23 cellular contexts compared by ENCODE assay signal in the genomic region with DNA sequence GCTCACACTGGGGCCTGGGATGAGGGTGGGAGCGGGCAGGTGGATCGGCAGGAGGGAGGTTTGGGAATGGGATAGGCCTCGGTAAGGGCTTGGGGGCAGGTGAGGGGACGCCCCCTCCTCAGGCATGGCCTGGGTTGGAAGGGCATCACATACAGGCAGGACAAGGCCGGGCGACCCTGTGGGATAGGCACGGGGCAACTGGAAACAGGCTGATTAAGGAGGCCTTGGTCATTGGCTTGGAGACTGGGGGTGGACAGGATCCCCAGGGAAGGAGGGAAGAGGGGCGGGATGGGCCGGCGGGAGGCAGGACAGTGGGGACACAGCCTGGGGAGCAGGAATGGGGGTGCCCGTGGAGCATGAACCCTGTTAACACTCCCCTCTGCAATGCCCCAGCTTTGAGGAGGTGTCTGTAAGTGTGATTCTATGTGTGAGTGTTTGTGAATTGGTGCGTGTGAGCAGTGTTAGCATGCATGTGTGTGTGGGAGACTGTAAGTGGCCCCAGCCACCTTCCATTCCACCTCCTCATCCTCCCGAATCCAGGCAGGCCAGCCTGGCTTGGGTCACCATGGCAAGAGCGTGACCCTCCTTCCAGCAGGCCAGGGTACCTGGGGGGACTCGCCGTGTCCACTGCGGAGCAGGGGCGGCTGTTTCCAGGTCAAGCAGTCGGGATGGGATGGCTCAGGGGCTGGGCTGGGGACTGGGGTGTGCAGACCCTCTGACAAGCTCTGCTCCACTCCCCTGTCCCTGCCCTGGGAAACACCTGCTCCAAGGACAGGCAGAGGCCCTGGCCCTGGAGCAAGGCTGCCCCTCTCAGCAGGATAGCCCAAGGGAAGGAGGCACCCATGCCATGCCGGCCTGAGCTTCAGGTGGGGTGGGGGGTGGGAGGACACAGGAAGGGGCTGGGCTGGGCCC. TPM values are rescaled to one million over a fixed set of nuclear protein-coding genes. Genes with fewer than 3 reads are reported as not detected.
DNase-seq lines count a peak whose midpoint lies in the region; ATAC-seq and TF ChIP-seq lines count a peak whose summit lies in the region.
"Had no signal": no experiment of that assay in that cellular context is flagged by ENCODE, and none has a peak within 500 bp of the region (broad histone marks: within the 10 kb centered on the region; RNA-seq: fewer than 3 reads in every experiment).

No MANE protein-coding gene starts in this region.

- peaks cover 6% of the 10 kb centered on the region for H4K20me1 ChIP-seq in PC-9 (ENCODE audit: insufficient read depth)

- H3K36me3 ChIP-seq in CD8-positive, alpha-beta memory T cell (ENCODE audit: insufficient read depth, low read length) = no peaks in the 10 kb centered on the region
- H3K36me3 ChIP-seq in liver (ENCODE audit: control insufficient read depth in 4 of 4, insufficient read depth in 3 of 4, low read depth in 1 of 4, low read length in 3 of 4) (peaks cover 0 to 3% (median 0%) of the 10 kb centered on the region in 4 donors), psoas muscle (ENCODE audit: insufficient read depth in 1 of 2, low read depth in 1 of 2) (no peaks in the 10 kb centered on the region), PC-9 (ENCODE audit: low read depth) (peaks cover 6% of the 10 kb centered on the region)

- no peaks in the 10 kb centered on the region for H3K27me3 ChIP-seq in CD8-positive, alpha-beta memory T cell (ENCODE audit: insufficient read depth, low read length, poor library complexity, severe bottlenecking)
- no peaks in the 10 kb centered on the region for H3K27me3 ChIP-seq in liver (ENCODE audit: control insufficient read depth in 4 of 4, insufficient read depth in 4 of 4, low read length in 3 of 4)
- no peaks in the 10 kb centered on the region for H3K27me3 ChIP-seq in psoas muscle (ENCODE audit: insufficient read depth in 3 of 3, low read length in 2 of 3)
- no peaks in the 10 kb centered on the region for H3K27me3 ChIP-seq in PC-9 (ENCODE audit: insufficient read depth, low read depth)

- peak overlapping the region in 5 of 8 donors; percentile 16 to 83 (median 64) for H3K27ac Mint-ChIP-seq in CD8-positive, alpha-beta memory T cell
- H3K27ac Mint-ChIP-seq in activated naive CD4-positive, alpha-beta T cell treated with anti-CD3 and anti-CD28 coated beads, Interleukin-2, amount 50 U/mL, for 72 hours = peak overlapping the region; percentile 15 to 40
- H3K27ac Mint-ChIP-seq in T-helper 17 cell = no peak overlapping the region
- H3K27ac Mint-ChIP-seq: T-helper 1 cell treated with Interleukin-12 subunit alpha and Interleukin-12 subunit beta and Interleukin-4 antibody, amounts not matched to agents 30 μg/mL and 1 μg/mL, for 36 hours; WTC11 had no signal

- CTCF ChIA-PET in CD8-positive, alpha-beta memory T cell (lab: Charles Lee) = no interaction called here
- CTCF ChIA-PET in PC-9 (lab: Charles Lee) = no interaction called here

- ATAC-seq in activated naive CD4-positive, alpha-beta T cell treated with anti-CD3 and anti-CD28 coated beads, Interleukin-2, amount 50 U/mL, for 72 hours = no peak
- no peak for ATAC-seq in psoas muscle
- no peak for ATAC-seq in HG02798 (IDR thresholded peaks at IDR 0.05; ENCODE audit: poor library complexity, unreplicated experiment)
- ATAC-seq in T-helper 17 cell = no peak
- ATAC-seq: WTC11 had no signal

- H3K27me3 Mint-ChIP-seq in CD8-positive, alpha-beta memory T cell = peaks cover 0 to 5% of the 10 kb centered on the region in 2 donors
- no peaks in the 10 kb centered on the region for H3K27me3 Mint-ChIP-seq in T-helper 17 cell

- no peak overlapping the region for H3K9ac ChIP-seq in liver (ENCODE audit: low read depth in 1 of 2, low read length in 2 of 2)
- H3K9ac ChIP-seq: KMS-11 had no signal

- intact Hi-C loops in psoas muscle (cut with DNase I) (no loop called here), PC-9 (cut with micrococcal nuclease; ENCODE audit: unreplicated experiment) (no loop called here)

- H3K4me3 ChIP-seq in CD8-positive, alpha-beta memory T cell (ENCODE audit: low read length) = no peak overlapping the region
- H3K4me3 ChIP-seq in liver (ENCODE audit: low read depth in 1 of 3, low read length in 3 of 3) (no peak overlapping the region), psoas muscle (no peak overlapping the region), PC-9 (no peak overlapping the region)

- POLR2A ChIA-PET in CD8-positive, alpha-beta memory T cell (lab: Charles Lee) = no interaction called here
- POLR2A ChIA-PET in PC-9 (lab: Charles Lee; ENCODE audit: unreplicated experiment) = interaction anchor here (0.6 kb wide), 1 partner anchor 38 kb away, joined by 4 read pairs; the partner anchor contains the start of gene CRELD2

- H3K36me3 Mint-ChIP-seq in CD8-positive, alpha-beta memory T cell = peaks cover 0 to 6% (median 0%) of the 10 kb centered on the region in 3 donors
- peaks cover 6 to 7% of the 10 kb centered on the region in 2 donors for H3K36me3 Mint-ChIP-seq in activated naive CD4-positive, alpha-beta T cell treated with anti-CD3 and anti-CD28 coated beads, Interleukin-2, amount 50 U/mL, for 72 hours
- no peaks in the 10 kb centered on the region for H3K36me3 Mint-ChIP-seq in T-helper 17 cell (ENCODE audit: low read depth)
- H3K36me3 Mint-ChIP-seq: WTC11 had no signal

- no peak for TF ChIP-seq RAD21 in liver (IDR thresholded peaks at IDR 0.05)

- peaks cover 23% of the 10 kb centered on the region for H3F3A ChIP-seq in PC-9 (ENCODE audit: insufficient read depth, low read depth)

- no peak for TF ChIP-seq CTCF in liver (IDR thresholded peaks at IDR 0.05; ENCODE audit: low read depth, low read length, missing input control)
- TF ChIP-seq CTCF in psoas muscle (IDR thresholded peaks at IDR 0.05) = no peak
- no peak for TF ChIP-seq CTCF in PC-9 (conservative IDR thresholded peaks at IDR 0.05)

- 91% methylated on average over 20 of the region's 20 CpGs for WGBS in liver
- WGBS in psoas muscle, 3 donors = 87 to 91% (median 90%) methylated on average over 20 of the region's 20 CpGs

- H3K4me3 Mint-ChIP-seq in CD8-positive, alpha-beta memory T cell = peak overlapping the region in 1 of 7 donors; percentile 40
- no peak overlapping the region for H3K4me3 Mint-ChIP-seq in T-helper 17 cell
- H3K4me3 Mint-ChIP-seq: WTC11 had no signal

- H3K4me1 Mint-ChIP-seq in CD8-positive, alpha-beta memory T cell = peaks cover 0 to 7% (median 6%) of the 10 kb centered on the region in 3 donors
- peaks cover 14% of the 10 kb centered on the region for H3K4me1 Mint-ChIP-seq in T-helper 17 cell
- H3K4me1 Mint-ChIP-seq: WTC11 had no signal

- no peak overlapping the region for H2AFZ ChIP-seq in PC-9

- no peak overlapping the region for H3K4me2 ChIP-seq in PC-9
- H3K4me2 ChIP-seq: KMS-11 had no signal

- H3K9me3 ChIP-seq in CD8-positive, alpha-beta memory T cell (ENCODE audit: low read length) = no peaks in the 10 kb centered on the region
- no peaks in the 10 kb centered on the region for H3K9me3 ChIP-seq in liver (ENCODE audit: control insufficient read depth in 4 of 4, low read length in 3 of 4)
- no peaks in the 10 kb centered on the region for H3K9me3 ChIP-seq in psoas muscle
- H3K9me3 ChIP-seq in PC-9 (ENCODE audit: insufficient read depth, low read depth) = no peaks in the 10 kb centered on the region
- H3K9me3 ChIP-seq in T-helper 17 cell (ENCODE audit: control insufficient read depth, low read length, poor library complexity, severe bottlenecking) = no peaks in the 10 kb centered on the region

- no peaks in the 10 kb centered on the region for H3K9me2 ChIP-seq in PC-9 (ENCODE audit: insufficient read depth)

- BruUV-seq in PC-9 (replicated peaks; lab: Mats Ljungman, UMichigan) = no TSS peak

- H3K27ac ChIP-seq in CD8-positive, alpha-beta memory T cell (ENCODE audit: low read depth, low read length) = no peak overlapping the region
- H3K27ac ChIP-seq in liver (ENCODE audit: low read depth in 1 of 2, low read length in 2 of 2) (peak overlapping the region; percentile 4 to 67), psoas muscle (no peak overlapping the region), PC-9 (no peak overlapping the region)
- H3K27ac ChIP-seq: KMS-11 had no signal

- H3K4me1 ChIP-seq in CD8-positive, alpha-beta memory T cell (ENCODE audit: insufficient read depth, low read length) = peaks cover 7% of the 10 kb centered on the region
- H3K4me1 ChIP-seq in liver (ENCODE audit: control insufficient read depth in 4 of 4, insufficient read depth in 4 of 4, low read length in 3 of 4) (peaks cover 37 to 58% (median 47%) of the 10 kb centered on the region in 4 donors), psoas muscle (peaks cover 40% of the 10 kb centered on the region), PC-9 (replicated peaks; ENCODE audit: insufficient read depth) (peaks cover 25% of the 10 kb centered on the region)

- peaks cover 0 to 4% (median 0%) of the 10 kb centered on the region in 5 donors for H3K9me3 Mint-ChIP-seq in CD8-positive, alpha-beta memory T cell
- no peaks in the 10 kb centered on the region for H3K9me3 Mint-ChIP-seq in activated naive CD4-positive, alpha-beta T cell treated with anti-CD3 and anti-CD28 coated beads, Interleukin-2, amount 50 U/mL, for 72 hours
- H3K9me3 Mint-ChIP-seq: activated T-helper 2 cell treated with anti-CD3 and anti-CD28 coated beads, Interferon-gamma antibody, Interleukin-2, Interleukin-4, amounts not matched to agents 10 μg/mL and 5 μg/mL and 100 μg/mL, durations not matched to agents 14 hours and 24 hours and 36 hours; T-helper 1 cell treated with Interleukin-12 subunit alpha and Interleukin-12 subunit beta and Interleukin-4 antibody, amounts not matched to agents 30 μg/mL and 1 μg/mL, for 36 hours; WTC11 had no signal

- no peak for DNase-seq in CD8-positive, alpha-beta memory T cell
- no peak for DNase-seq in activated naive CD4-positive, alpha-beta T cell treated with anti-CD3 and anti-CD28 coated beads, Interleukin-2, amount 50 U/mL, for 72 hours (ENCODE audit: low spot score in 2 of 2)
- DNase-seq in psoas muscle (peak; percentile 13 to 42), ecto neural progenitor cell (ENCODE audit: low spot score) (no peak), PC-9 (no peak), T-helper 17 cell (no peak)
- DNase-seq: Calu3; H7; islet precursor cell; NCI-H1105; NCI-H524 treated with DMSO at 0.1 percent for 48 hours; SHP77; stimulated activated CD4-positive, alpha-beta T cell treated with anti-CD3 and anti-CD28 coated beads, Interleukin-2, amount 100 ng/mL, for 48 hours had no signal

- H3K79me2 ChIP-seq in PC-9 (ENCODE audit: low read depth) = peaks cover 19% of the 10 kb centered on the region

RNA-seq across cellular contexts. Expression of gene PIM3, which starts 3.4 kb away (rescaled TPM):
- total RNA-seq in CD8-positive, alpha-beta memory T cell = 100 to 1,000 TPM; 202 to 227 TPM
- polyA plus RNA-seq in CD8-positive, alpha-beta memory T cell = 39.3 TPM
- total RNA-seq in activated naive CD4-positive, alpha-beta T cell treated with anti-CD3 and anti-CD28 coated beads, Interleukin-2, amount 50 U/mL, for 72 hours = 100 to 1,000 TPM in 1 of 2 donors, 10 to 100 TPM in 1; 77.2 to 522 TPM
- total RNA-seq in liver = 10 to 100 TPM; 14.5 to 33.8 TPM
- polyA plus RNA-seq in liver = 10 to 100 TPM; 22.3 to 44.0 TPM
- 100 to 1,000 TPM in 2 of 4 donors, 10 to 100 TPM in 2; 40.5 to 128 (median 84.5) TPM for total RNA-seq in psoas muscle
- polyA plus RNA-seq in psoas muscle = 10 to 100 TPM; 66.4 to 84.5 (median 79.0) TPM
- 67.0 and 84.8 TPM in 2 replicates for total RNA-seq in PC-9 (2021)
- 100 to 1,000 TPM; 227 to 241 TPM for total RNA-seq in T-helper 17 cell

RNA-seq across cellular contexts. Expression of gene CRELD2, which starts 38.7 kb away (rescaled TPM):
- total RNA-seq in CD8-positive, alpha-beta memory T cell = 10 to 100 TPM; 49.4 to 50.7 TPM
- polyA plus RNA-seq in CD8-positive, alpha-beta memory T cell = 53.2 TPM
- total RNA-seq in activated naive CD4-positive, alpha-beta T cell treated with anti-CD3 and anti-CD28 coated beads, Interleukin-2, amount 50 U/mL, for 72 hours = 10 to 100 TPM; 19.1 to 31.0 TPM
- 10 to 100 TPM; 17.2 to 98.1 TPM for total RNA-seq in liver
- 10 to 100 TPM; 34.2 to 80.0 TPM for polyA plus RNA-seq in liver
- 10 to 100 TPM in 3 of 4 donors, 1 to 10 TPM in 1; 9.9 to 14.0 (median 11.5) TPM for total RNA-seq in psoas muscle
- polyA plus RNA-seq in psoas muscle = 10 to 100 TPM in 2 of 3 donors, 1 to 10 TPM in 1; 8.8 to 14.1 (median 11.6) TPM
- 30.7 and 34.1 TPM in 2 replicates for total RNA-seq in PC-9 (2021)
- 10 to 100 TPM; 28.1 to 36.7 TPM for total RNA-seq in T-helper 17 cell

RNA-seq across cellular contexts. Expression of gene ALG12, which starts 38.9 kb away (rescaled TPM):
- total RNA-seq in CD8-positive, alpha-beta memory T cell = 10 to 100 TPM; 21.0 TPM
- 21.8 TPM for polyA plus RNA-seq in CD8-positive, alpha-beta memory T cell
- total RNA-seq in activated naive CD4-positive, alpha-beta T cell treated with anti-CD3 and anti-CD28 coated beads, Interleukin-2, amount 50 U/mL, for 72 hours = 10 to 100 TPM; 14.8 to 15.3 TPM
- 10 to 100 TPM; 10.4 to 20.2 TPM for total RNA-seq in liver
- 10 to 100 TPM; 12.5 to 15.6 TPM for polyA plus RNA-seq in liver
- 10 to 100 TPM in 2 of 4 donors, 1 to 10 TPM in 2; 6.5 to 10.8 (median 8.7) TPM for total RNA-seq in psoas muscle
- 10 to 100 TPM in 1 of 3 donors, 1 to 10 TPM in 2; 8.0 to 11.0 (median 8.2) TPM for polyA plus RNA-seq in psoas muscle
- 16.8 and 19.2 TPM in 2 replicates for total RNA-seq in PC-9 (2021)
- total RNA-seq in T-helper 17 cell = 10 to 100 TPM; 13.7 to 15.4 TPM

RNA-seq across cellular contexts. Expression of gene IL17REL, which starts 55.4 kb away (rescaled TPM):
- under 1 TPM; 0.20 to 0.29 TPM for total RNA-seq in CD8-positive, alpha-beta memory T cell
- not detected for polyA plus RNA-seq in CD8-positive, alpha-beta memory T cell
- total RNA-seq in activated naive CD4-positive, alpha-beta T cell treated with anti-CD3 and anti-CD28 coated beads, Interleukin-2, amount 50 U/mL, for 72 hours = under 1 TPM; 0.11 to 0.12 TPM
- under 1 TPM in 1 of 2 donors, not detected in 1; under 0.01 TPM for total RNA-seq in liver
- polyA plus RNA-seq in liver = not detected
- not detected for total RNA-seq in psoas muscle
- polyA plus RNA-seq in psoas muscle = not detected
- not detected in 2 replicates for total RNA-seq in PC-9 (2021)
- total RNA-seq in T-helper 17 cell = not detected
- total RNA-seq: activated T-helper 2 cell treated with anti-CD3 and anti-CD28 coated beads, Interferon-gamma antibody, Interleukin-2, Interleukin-4, amounts not matched to agents 10 μg/mL and 5 μg/mL and 100 μg/mL, durations not matched to agents 14 hours and 24 hours and 36 hours; astrocyte; Calu3; H7; omental fat pad; skeletal muscle tissue; subcutaneous adipose tissue had no signal

Comparison
In these comparisons a context has a peak if more than half of its experiments do, and no peak if none do; other contexts are left out.
1. DNase-seq: peak in psoas muscle (2 of 2); none in CD8-positive, alpha-beta memory T cell (0 of 5), activated naive CD4-positive, alpha-beta T cell treated with anti-CD3 and anti-CD28 coated beads, Interleukin-2, amount 50 U/mL, for 72 hours (0 of 2), ecto neural progenitor cell (single experiment), PC-9 (0 of 2) and T-helper 17 cell (0 of 3).
2. H3K27ac ChIP-seq: peak in liver (2 of 2); none in CD8-positive, alpha-beta memory T cell (single experiment), psoas muscle (single experiment) and PC-9 (single experiment).